Comparison of ENCODE assay signal across 11 cellular contexts in genomic region chr10:103111918-103112877, GRCh38.
A peak's percentile ranks its signal among the peaks of the same experiment; 100 is the strongest.
DNase-seq lines count a peak whose midpoint lies in the region; ATAC-seq, FAIRE-seq and TF ChIP-seq lines count a peak whose summit lies in the region.
"Had no signal": no experiment of that assay in that cellular context is flagged by ENCODE, and none has a peak within 500 bp of the region (broad histone marks: within the 10 kb centered on the region; RNA-seq: fewer than 3 reads in every experiment).

No MANE protein-coding gene starts in this region.

- H3K36me3 Mint-ChIP-seq in nephron (ENCODE audit: low read depth) (peaks cover 15% of the 10 kb centered on the region), endothelial cell (ENCODE audit: low read depth, unreplicated experiment) (no peaks in the 10 kb centered on the region)

- H3K27ac Mint-ChIP-seq in nephron (peak overlapping the region; percentile 91 to 94 (median 94)), endothelial cell (ENCODE audit: unreplicated experiment) (no peak overlapping the region)

- H3K27me3 ChIP-seq in MG63 = no peaks in the 10 kb centered on the region
- H3K27me3 ChIP-seq: neutrophil had no signal

- H3K4me3 Mint-ChIP-seq in nephron (peak overlapping the region in 1 of 3 experiments; percentile 51), endothelial cell (ENCODE audit: unreplicated experiment) (no peak overlapping the region)

- H3K27me3 Mint-ChIP-seq in nephron (ENCODE audit: low read depth) (no peaks in the 10 kb centered on the region), endothelial cell (ENCODE audit: unreplicated experiment) (no peaks in the 10 kb centered on the region)

- H3K4me1 Mint-ChIP-seq in nephron (peaks cover 39% of the 10 kb centered on the region), endothelial cell (ENCODE audit: unreplicated experiment) (no peaks in the 10 kb centered on the region)

- peak; percentile 20 for DNase-seq in GM18507 (ENCODE audit: extremely low spot score, insufficient read length, low read depth)
- no peak for DNase-seq in NCI-H2081 (lab: John Stamatoyannopoulos, UW)
- DNase-seq in MG63 = no peak
- no peak for DNase-seq in endothelial cell (ENCODE audit: low spot score)
- DNase-seq: erythroblast, NCI-H1694 treated with DMSO at 0.1 percent for 48 hours had no signal

- peak; percentile 56 for ATAC-seq in GM21528 (IDR thresholded peaks at IDR 0.05; ENCODE audit: low FRiP score, unreplicated experiment)
- ATAC-seq in HG03460 (IDR thresholded peaks at IDR 0.05; ENCODE audit: unreplicated experiment) = peak; percentile 67
- no peak for ATAC-seq in GM19035 (IDR thresholded peaks at IDR 0.05; ENCODE audit: unreplicated experiment)

- H3K36me3 ChIP-seq in MG63 = no peaks in the 10 kb centered on the region; the same call in 1 of the 2 replicates

- FAIRE-seq in GM18507 (lab: Jason Lieb, UNC) = peak; percentile 87

- H3K9me3 Mint-ChIP-seq in nephron = no peaks in the 10 kb centered on the region
- no peaks in the 10 kb centered on the region for H3K9me3 Mint-ChIP-seq in endothelial cell (ENCODE audit: unreplicated experiment)

- TF ChIP-seq CTCF in nephron (IDR thresholded peaks at IDR 0.05; ENCODE audit: unreplicated experiment in 3 of 3) = no peak
- TF ChIP-seq CTCF in endothelial cell (IDR thresholded peaks at IDR 0.05; ENCODE audit: unreplicated experiment) = no peak

- H3K4me3 ChIP-seq in MG63 = no peak overlapping the region

- H3K9me3 ChIP-seq in MG63 = no peaks in the 10 kb centered on the region
- H3K9me3 ChIP-seq: neutrophil had no signal
